In genomic region chr12:57087689-57088441, GRCh38 we compare ENCODE assay signal across 8 cellular contexts. TPM values are rescaled to one million over a fixed set of nuclear protein-coding genes. Genes with fewer than 3 reads are reported as not detected.
A peak's percentile ranks its signal among the peaks of the same experiment; 100 is the strongest.
DNase-seq lines count a peak whose midpoint lies in the region; ATAC-seq and TF ChIP-seq lines count a peak whose summit lies in the region.

No MANE protein-coding gene starts in this region.

- intact Hi-C loops in dendritic cell treated with granulocyte-macrophage colony-stimulating factor and Interleukin-4, amounts not matched to agents 40 ng/mL and 50 ng/mL, for 4 days (cut with micrococcal nuclease), result loop anchor here (1.0 to 10.0 kb wide), 3 partner anchors 10 to 453 kb away; partner anchors contain the start of genes BAZ2A, NEMP1 and STAT6
- intact Hi-C loops in lower lobe of right lung (cut with DNase I), result no loop called here

- H3K9me3 ChIP-seq in lower lobe of right lung, result no peaks in the 10 kb centered on the region

- ATAC-seq in HG02943 (IDR thresholded peaks at IDR 0.05; ENCODE audit: low read depth, unreplicated experiment), result peak; percentile 29
- ATAC-seq in lower lobe of right lung, result peak; percentile 66 to 79

- no peaks in the 10 kb centered on the region for H3K9me3 Mint-ChIP-seq in dendritic cell treated with granulocyte-macrophage colony-stimulating factor and Interleukin-4, amounts not matched to agents 40 ng/mL and 50 ng/mL, for 4 days

- peaks cover 64% of the 10 kb centered on the region for H3K4me1 Mint-ChIP-seq in dendritic cell treated with granulocyte-macrophage colony-stimulating factor and Interleukin-4, amounts not matched to agents 40 ng/mL and 50 ng/mL, for 4 days (ENCODE audit: low read depth)

- peak overlapping the region; percentile 98 for H3K4me3 Mint-ChIP-seq in dendritic cell treated with granulocyte-macrophage colony-stimulating factor and Interleukin-4, amounts not matched to agents 40 ng/mL and 50 ng/mL, for 4 days

- H3K4me1 ChIP-seq in lower lobe of right lung, result peaks cover 50% of the 10 kb centered on the region

- H3K27me3 ChIP-seq in lower lobe of right lung (ENCODE audit: low read depth), result no peaks in the 10 kb centered on the region

- no peak for TF ChIP-seq CTCF in lower lobe of right lung (IDR thresholded peaks at IDR 0.05)

- H3K36me3 Mint-ChIP-seq in dendritic cell treated with granulocyte-macrophage colony-stimulating factor and Interleukin-4, amounts not matched to agents 40 ng/mL and 50 ng/mL, for 4 days (ENCODE audit: low read depth), result peaks cover 59% of the 10 kb centered on the region

- no peaks in the 10 kb centered on the region for H3K27me3 Mint-ChIP-seq in dendritic cell treated with granulocyte-macrophage colony-stimulating factor and Interleukin-4, amounts not matched to agents 40 ng/mL and 50 ng/mL, for 4 days

- H3K4me3 ChIP-seq in lower lobe of right lung, result peak overlapping the region; percentile 94

- peak overlapping the region; percentile 99 for H3K27ac Mint-ChIP-seq in dendritic cell treated with granulocyte-macrophage colony-stimulating factor and Interleukin-4, amounts not matched to agents 40 ng/mL and 50 ng/mL, for 4 days

- peak; percentile 6 to 41 for DNase-seq in SHP77 (lab: John Stamatoyannopoulos, UW)
- DNase-seq in SHP77 treated with DMSO at 0.1 percent for 48 hours (lab: John Stamatoyannopoulos, UW), result no peak
- DNase-seq in NCI-H2227 treated with DMSO at 0.1 percent for 48 hours (lab: John Stamatoyannopoulos, UW), result peak; percentile 87
- DNase-seq in activated CD4-positive, alpha-beta T cell treated with anti-CD3 and anti-CD28 coated beads, Interleukin-2, amount 50 U/mL, for 1 hour, result peak; percentile 66
- DNase-seq in lower lobe of right lung, result peak; percentile 95
- DNase-seq in stimulated activated CD4-positive, alpha-beta T cell treated with anti-CD3 and anti-CD28 coated beads, TNF-alpha, amount 100 ng/mL, for 48 hours (ENCODE audit: low read depth in 3 of 3), result peak; percentile 77 to 84 (median 83)

- H3K27ac ChIP-seq in lower lobe of right lung, result peak overlapping the region; percentile 99

- peaks cover 22% of the 10 kb centered on the region for H3K36me3 ChIP-seq in lower lobe of right lung

RNA-seq across cellular contexts. Expression of gene NAB2, which starts 1.0 kb away (rescaled TPM):
- 28.9 TPM for total RNA-seq in lower lobe of right lung

RNA-seq across cellular contexts. Expression of gene NEMP1, which starts 9.3 kb away (rescaled TPM):
- total RNA-seq in lower lobe of right lung, result 19.1 TPM

RNA-seq across cellular contexts. Expression of gene STAT6, which starts 23.3 kb away (rescaled TPM):
- 269 TPM for total RNA-seq in lower lobe of right lung

RNA-seq across cellular contexts. Expression of gene MYO1A, which starts 37.9 kb away (rescaled TPM):
- total RNA-seq in lower lobe of right lung, result 2.9 TPM

RNA-seq across cellular contexts. Expression of gene LRP1, which starts 40.4 kb away (rescaled TPM):
- 404 TPM for total RNA-seq in lower lobe of right lung
